15 cellular contexts compared by ENCODE assay signal in genomic region chr11:110059706-110060430, GRCh38. TPM values are rescaled to one million over a fixed set of nuclear protein-coding genes. Genes with fewer than 3 reads are reported as not detected.
DNase-seq lines count a peak whose midpoint lies in the region; ATAC-seq and TF ChIP-seq lines count a peak whose summit lies in the region.
"Had no signal": no experiment of that assay in that cellular context is flagged by ENCODE, and none has a peak within 500 bp of the region (broad histone marks: within the 10 kb centered on the region; RNA-seq: fewer than 3 reads in every experiment).

No MANE protein-coding gene starts in this region.

- TF ChIP-seq CTCF in RWPE2 (IDR thresholded peaks at IDR 0.05; ENCODE audit: poor library complexity, severe bottlenecking): no peak
- TF ChIP-seq CTCF in foreskin keratinocyte (conservative IDR thresholded peaks at IDR 0.05): no peak

- in situ Hi-C loops in ACHN (cut with HindIII; ENCODE audit: low pct_ligation_motif_present, low pct_unique_long_range_greater_than_20kb, low sequenced_read_pairs): no loop called here

- no peak overlapping the region for H3K4me3 ChIP-seq in RWPE2 (ENCODE audit: severe bottlenecking)
- H3K4me3 ChIP-seq: esophagus squamous epithelium, left lung had no signal

- no peaks in the 10 kb centered on the region for H3K9me3 Mint-ChIP-seq in activated T-helper 1 cell treated with anti-CD3 and anti-CD28 coated beads, Interleukin-12 subunit alpha, Interleukin-12 subunit beta, Interleukin-2, Interleukin-4 antibody, amounts not matched to agents 30 ng/mL and 10 ng/mL and 1 ng/mL, durations not matched to agents 14 hours and 24 hours and 36 hours
- H3K9me3 Mint-ChIP-seq: stimulated activated effector memory CD8-positive, alpha-beta T cell treated with anti-CD3 and anti-CD28 coated beads, Interleukin-12 subunit alpha, Interleukin-12 subunit beta, amount 100 ng/mL, for 72 hours; T-cell had no signal

- peaks cover 20% of the 10 kb centered on the region for H3K27me3 Mint-ChIP-seq in activated T-helper 1 cell treated with anti-CD3 and anti-CD28 coated beads, Interleukin-12 subunit alpha, Interleukin-12 subunit beta, Interleukin-2, Interleukin-4 antibody, amounts not matched to agents 30 ng/mL and 10 ng/mL and 1 ng/mL, durations not matched to agents 14 hours and 24 hours and 36 hours (ENCODE audit: insufficient read depth)

- H3K4me1 ChIP-seq in RWPE2 (ENCODE audit: insufficient read depth, poor library complexity, severe bottlenecking) (no peaks in the 10 kb centered on the region), foreskin keratinocyte (peaks cover 15% of the 10 kb centered on the region)
- H3K4me1 ChIP-seq: esophagus squamous epithelium, left lung, parathyroid adenoma had no signal

- no peak overlapping the region for H3K4me3 Mint-ChIP-seq in activated T-helper 1 cell treated with anti-CD3 and anti-CD28 coated beads, Interleukin-12 subunit alpha, Interleukin-12 subunit beta, Interleukin-2, Interleukin-4 antibody, amounts not matched to agents 30 ng/mL and 10 ng/mL and 1 ng/mL, durations not matched to agents 14 hours and 24 hours and 36 hours
- H3K4me3 Mint-ChIP-seq: stimulated activated effector memory CD8-positive, alpha-beta T cell treated with anti-CD3 and anti-CD28 coated beads, Interleukin-12 subunit alpha, Interleukin-12 subunit beta, amount 100 ng/mL, for 72 hours; T-cell had no signal

- no peaks in the 10 kb centered on the region for H3K9me3 ChIP-seq in RWPE2 (ENCODE audit: severe bottlenecking)
- H3K9me3 ChIP-seq: esophagus squamous epithelium, left lung had no signal

- no peaks in the 10 kb centered on the region for H3K36me3 Mint-ChIP-seq in activated T-helper 1 cell treated with anti-CD3 and anti-CD28 coated beads, Interleukin-12 subunit alpha, Interleukin-12 subunit beta, Interleukin-2, Interleukin-4 antibody, amounts not matched to agents 30 ng/mL and 10 ng/mL and 1 ng/mL, durations not matched to agents 14 hours and 24 hours and 36 hours (ENCODE audit: low read depth)
- H3K36me3 Mint-ChIP-seq: stimulated activated effector memory CD8-positive, alpha-beta T cell treated with anti-CD3 and anti-CD28 coated beads, Interleukin-12 subunit alpha, Interleukin-12 subunit beta, amount 100 ng/mL, for 72 hours; T-cell had no signal

- intact Hi-C loops in activated T-helper 1 cell treated with anti-CD3 and anti-CD28 coated beads, Interleukin-12 subunit alpha, Interleukin-12 subunit beta, Interleukin-2, Interleukin-4 antibody, amounts not matched to agents 30 ng/mL and 10 ng/mL and 1 ng/mL, durations not matched to agents 14 hours and 24 hours and 36 hours (cut with micrococcal nuclease): no loop called here

- H3K27me3 ChIP-seq in RWPE2 (ENCODE audit: insufficient read depth, poor library complexity, severe bottlenecking) (no peaks in the 10 kb centered on the region), foreskin keratinocyte (no peaks in the 10 kb centered on the region)
- H3K27me3 ChIP-seq: esophagus squamous epithelium, left lung had no signal

- H3K27ac Mint-ChIP-seq in activated T-helper 1 cell treated with anti-CD3 and anti-CD28 coated beads, Interleukin-12 subunit alpha, Interleukin-12 subunit beta, Interleukin-2, Interleukin-4 antibody, amounts not matched to agents 30 ng/mL and 10 ng/mL and 1 ng/mL, durations not matched to agents 14 hours and 24 hours and 36 hours: no peak overlapping the region
- H3K27ac Mint-ChIP-seq: stimulated activated effector memory CD8-positive, alpha-beta T cell treated with anti-CD3 and anti-CD28 coated beads, Interleukin-12 subunit alpha, Interleukin-12 subunit beta, amount 100 ng/mL, for 72 hours; T-cell had no signal

- H3K36me3 ChIP-seq in RWPE2 (ENCODE audit: low read depth): no peaks in the 10 kb centered on the region
- H3K36me3 ChIP-seq: esophagus squamous epithelium, left lung, WERI-Rb-1 had no signal

- peak overlapping the region; percentile 8 for H3K27ac ChIP-seq in RWPE2 (ENCODE audit: poor library complexity, severe bottlenecking)
- H3K27ac ChIP-seq in foreskin keratinocyte: peak overlapping the region; percentile 97
- H3K27ac ChIP-seq: esophagus squamous epithelium, left lung, parathyroid adenoma, WERI-Rb-1 had no signal

- DNase-seq in ACHN (peak; percentile 4), RWPE2 (ENCODE audit: low spot score) (no peak), foreskin keratinocyte (peak in 1 of 2 donors; percentile 74), NCI-H2081 (lab: John Stamatoyannopoulos, UW) (no peak), GDM1 (lab: John Stamatoyannopoulos, UW) (no peak)
- DNase-seq in activated T-helper 1 cell treated with anti-CD3 and anti-CD28 coated beads, Interleukin-12 subunit alpha, Interleukin-12 subunit beta, Interleukin-2, Interleukin-4 antibody, amounts not matched to agents 30 ng/mL and 10 ng/mL and 1 ng/mL, durations not matched to agents 14 hours and 24 hours and 36 hours (ENCODE audit: low spot score): no peak
- DNase-seq: esophagus squamous epithelium, left lung, NCI-H748 treated with DMSO at 0.1 percent for 48 hours, T-cell, WERI-Rb-1 had no signal

- peak; percentile 42 for ATAC-seq in GM19452 (IDR thresholded peaks at IDR 0.05; ENCODE audit: unreplicated experiment)
- peak; percentile 62 for ATAC-seq in RWPE2 (ENCODE audit: low read depth)
- ATAC-seq in foreskin keratinocyte: peak; percentile 85
- no peak for ATAC-seq in GM19035 (IDR thresholded peaks at IDR 0.05; ENCODE audit: unreplicated experiment)
- ATAC-seq: left lung; stimulated activated effector memory CD8-positive, alpha-beta T cell treated with anti-CD3 and anti-CD28 coated beads, Interleukin-12 subunit alpha, Interleukin-12 subunit beta, amount 100 ng/mL, for 72 hours; T-cell had no signal

- no peaks in the 10 kb centered on the region for H3K4me1 Mint-ChIP-seq in activated T-helper 1 cell treated with anti-CD3 and anti-CD28 coated beads, Interleukin-12 subunit alpha, Interleukin-12 subunit beta, Interleukin-2, Interleukin-4 antibody, amounts not matched to agents 30 ng/mL and 10 ng/mL and 1 ng/mL, durations not matched to agents 14 hours and 24 hours and 36 hours (ENCODE audit: low read depth)
- H3K4me1 Mint-ChIP-seq: stimulated activated effector memory CD8-positive, alpha-beta T cell treated with anti-CD3 and anti-CD28 coated beads, Interleukin-12 subunit alpha, Interleukin-12 subunit beta, amount 100 ng/mL, for 72 hours; T-cell had no signal

RNA-seq across cellular contexts. Expression of gene ZC3H12C, which starts 33.3 kb away (rescaled TPM):
- total RNA-seq in foreskin keratinocyte: 12.5 and 12.6 TPM in 2 replicates
- polyA plus RNA-seq in foreskin keratinocyte: 1.3 and 1.4 TPM in 2 replicates
- total RNA-seq in activated T-helper 1 cell treated with anti-CD3 and anti-CD28 coated beads, Interleukin-12 subunit alpha, Interleukin-12 subunit beta, Interleukin-2, Interleukin-4 antibody, amounts not matched to agents 30 ng/mL and 10 ng/mL and 1 ng/mL, durations not matched to agents 14 hours and 24 hours and 36 hours: 5.7 and 6.2 TPM in 2 replicates
